ENCODE assay signal across 1 cellular context in the genomic region with DNA sequence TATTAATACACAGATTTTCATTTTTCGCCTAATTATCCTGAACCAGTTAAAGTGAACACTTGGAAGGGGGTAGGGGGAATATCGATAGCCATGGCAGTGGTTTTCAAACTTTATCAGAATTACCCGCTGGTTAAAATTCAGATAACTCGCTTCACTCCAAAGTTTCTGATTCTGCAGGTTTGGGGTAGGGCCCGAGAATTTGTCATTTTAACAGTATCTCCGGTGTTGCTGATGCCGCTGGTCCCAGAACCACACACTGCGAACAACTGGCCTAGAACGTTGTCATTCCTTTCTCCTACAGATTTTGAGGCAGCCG.
TF ChIP-seq lines count a peak whose summit lies in the region.

No MANE protein-coding gene starts in this region.

TF ChIP-seq in SK-N-SH treated with all-trans-retinoic acid at 6 μM for 48 hours, 23 proteins besides CTCF, POLR2A, EP300 and RAD21 (continued from another document):
- no peak for TF ChIP-seq ARNTL (CRISPR knock-in tag; IDR thresholded peaks at IDR 0.05; ENCODE audit: borderline replicate concordance, low read depth)
- no peak for TF ChIP-seq GLIS3 (CRISPR knock-in tag; IDR thresholded peaks at IDR 0.05)
- TF ChIP-seq RARB (CRISPR knock-in tag; IDR thresholded peaks at IDR 0.05), result no peak
- TF ChIP-seq, protein P1, sequence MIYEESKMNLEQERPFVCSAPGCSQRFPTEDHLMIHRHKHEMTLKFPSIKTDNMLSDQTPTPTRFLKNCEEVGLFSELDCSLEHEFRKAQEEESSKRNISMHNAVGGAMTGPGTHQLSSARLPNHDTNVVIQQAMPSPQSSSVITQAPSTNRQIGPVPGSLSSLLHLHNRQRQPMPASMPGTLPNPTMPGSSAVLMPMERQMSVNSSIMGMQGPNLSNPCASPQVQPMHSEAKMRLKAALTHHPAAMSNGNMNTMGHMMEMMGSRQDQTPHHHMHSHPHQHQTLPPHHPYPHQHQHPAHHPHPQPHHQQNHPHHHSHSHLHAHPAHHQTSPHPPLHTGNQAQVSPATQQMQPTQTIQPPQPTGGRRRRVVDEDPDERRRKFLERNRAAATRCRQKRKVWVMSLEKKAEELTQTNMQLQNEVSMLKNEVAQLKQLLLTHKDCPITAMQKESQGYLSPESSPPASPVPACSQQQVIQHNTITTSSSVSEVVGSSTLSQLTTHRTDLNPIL (CRISPR knock-in tag; IDR thresholded peaks at IDR 0.05; ENCODE audit: low read depth), result no peak
- no peak for TF ChIP-seq OSR1 (CRISPR knock-in tag; IDR thresholded peaks at IDR 0.05)
- TF ChIP-seq, protein P2, sequence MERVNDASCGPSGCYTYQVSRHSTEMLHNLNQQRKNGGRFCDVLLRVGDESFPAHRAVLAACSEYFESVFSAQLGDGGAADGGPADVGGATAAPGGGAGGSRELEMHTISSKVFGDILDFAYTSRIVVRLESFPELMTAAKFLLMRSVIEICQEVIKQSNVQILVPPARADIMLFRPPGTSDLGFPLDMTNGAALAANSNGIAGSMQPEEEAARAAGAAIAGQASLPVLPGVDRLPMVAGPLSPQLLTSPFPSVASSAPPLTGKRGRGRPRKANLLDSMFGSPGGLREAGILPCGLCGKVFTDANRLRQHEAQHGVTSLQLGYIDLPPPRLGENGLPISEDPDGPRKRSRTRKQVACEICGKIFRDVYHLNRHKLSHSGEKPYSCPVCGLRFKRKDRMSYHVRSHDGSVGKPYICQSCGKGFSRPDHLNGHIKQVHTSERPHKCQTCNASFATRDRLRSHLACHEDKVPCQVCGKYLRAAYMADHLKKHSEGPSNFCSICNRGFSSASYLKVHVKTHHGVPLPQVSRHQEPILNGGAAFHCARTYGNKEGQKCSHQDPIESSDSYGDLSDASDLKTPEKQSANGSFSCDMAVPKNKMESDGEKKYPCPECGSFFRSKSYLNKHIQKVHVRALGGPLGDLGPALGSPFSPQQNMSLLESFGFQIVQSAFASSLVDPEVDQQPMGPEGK (CRISPR knock-in tag; IDR thresholded peaks at IDR 0.05; ENCODE audit: borderline replicate concordance), result no peak
- TF ChIP-seq BACH2 (CRISPR knock-in tag; IDR thresholded peaks at IDR 0.05; ENCODE audit: borderline replicate concordance), result no peak
- TF ChIP-seq ZNF8 (CRISPR knock-in tag; IDR thresholded peaks at IDR 0.05), result no peak
- TF ChIP-seq ISL1 (CRISPR knock-in tag; IDR thresholded peaks at IDR 0.05), result no peak
- TF ChIP-seq PPARA (CRISPR knock-in tag; IDR thresholded peaks at IDR 0.05; ENCODE audit: borderline replicate concordance), result no peak
- TF ChIP-seq, protein P3, sequence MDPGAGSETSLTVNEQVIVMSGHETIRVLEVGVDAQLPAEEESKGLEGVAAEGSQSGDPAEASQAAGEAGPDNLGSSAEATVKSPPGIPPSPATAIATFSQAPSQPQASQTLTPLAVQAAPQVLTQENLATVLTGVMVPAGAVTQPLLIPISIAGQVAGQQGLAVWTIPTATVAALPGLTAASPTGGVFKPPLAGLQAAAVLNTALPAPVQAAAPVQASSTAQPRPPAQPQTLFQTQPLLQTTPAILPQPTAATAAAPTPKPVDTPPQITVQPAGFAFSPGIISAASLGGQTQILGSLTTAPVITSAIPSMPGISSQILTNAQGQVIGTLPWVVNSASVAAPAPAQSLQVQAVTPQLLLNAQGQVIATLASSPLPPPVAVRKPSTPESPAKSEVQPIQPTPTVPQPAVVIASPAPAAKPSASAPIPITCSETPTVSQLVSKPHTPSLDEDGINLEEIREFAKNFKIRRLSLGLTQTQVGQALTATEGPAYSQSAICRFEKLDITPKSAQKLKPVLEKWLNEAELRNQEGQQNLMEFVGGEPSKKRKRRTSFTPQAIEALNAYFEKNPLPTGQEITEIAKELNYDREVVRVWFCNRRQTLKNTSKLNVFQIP (CRISPR knock-in tag; IDR thresholded peaks at IDR 0.05; ENCODE audit: borderline replicate concordance, low read depth), result no peak
